14 cellular contexts compared by ENCODE assay signal in the genomic region with DNA sequence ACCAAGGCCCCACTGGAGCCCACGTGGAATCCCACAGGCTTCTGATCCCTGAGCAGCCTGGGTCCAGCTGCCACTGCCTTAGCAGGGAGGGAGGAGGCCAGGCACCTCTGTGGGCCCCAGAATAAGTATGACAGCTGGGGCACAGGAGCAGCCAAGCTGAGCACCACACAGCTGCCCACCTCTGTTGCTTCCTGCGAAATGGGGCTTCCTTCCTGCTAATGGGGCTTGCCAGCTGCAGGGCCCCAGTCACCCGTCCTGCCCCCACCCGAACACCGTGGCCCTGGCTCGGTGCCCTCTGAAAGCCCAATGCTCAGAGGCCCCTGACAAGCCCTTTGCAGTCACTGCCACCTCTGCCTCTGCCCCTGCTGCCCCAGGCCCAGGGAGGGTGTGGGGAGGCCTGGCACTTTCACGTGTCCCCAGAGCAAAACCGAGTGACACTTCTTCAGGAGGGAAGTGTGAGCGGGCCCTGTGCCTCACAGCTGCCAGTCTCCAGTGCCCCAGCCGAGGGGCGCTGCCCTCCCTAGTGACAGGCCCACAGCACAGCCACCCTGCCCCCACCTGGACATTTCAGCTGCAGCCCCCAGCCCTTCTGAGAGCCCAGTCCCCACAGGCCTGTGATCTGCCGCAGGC. TPM values are rescaled to one million over a fixed set of nuclear protein-coding genes. Genes with fewer than 3 reads are reported as not detected.
DNase-seq lines count a peak whose midpoint lies in the region; ATAC-seq and TF ChIP-seq lines count a peak whose summit lies in the region.
"Not testable (repeated sequence)": the region's sequence is repeated elsewhere in the genome, so short reads cannot be mapped to it uniquely, and the experiment has no call there.
"Had no signal": no experiment of that assay in that cellular context is flagged by ENCODE, and none has a peak within 500 bp of the region (broad histone marks: within the 10 kb centered on the region; RNA-seq: fewer than 3 reads in every experiment).

No MANE protein-coding gene starts in this region.

- peaks cover 24% of the 10 kb centered on the region for H3K9me3 Mint-ChIP-seq in glutamatergic neuron (ENCODE audit: unreplicated experiment)
- not testable (repeated sequence) for H3K9me3 Mint-ChIP-seq in memory B cell

- H3K27ac Mint-ChIP-seq in glutamatergic neuron (ENCODE audit: unreplicated experiment): peak overlapping the region; percentile 44
- H3K27ac Mint-ChIP-seq in memory B cell: peak overlapping the region; percentile 58

- H4K20me1 ChIP-seq in DND-41 (ENCODE audit: insufficient read depth, low read length); OCI-LY3 (ENCODE audit: insufficient read depth, low read length): not testable (repeated sequence)

- H3K27me3 ChIP-seq in DND-41 (ENCODE audit: insufficient read depth, low read length, poor library complexity): not testable (repeated sequence)
- H3K27me3 ChIP-seq in OCI-LY3 (ENCODE audit: low read depth, low read length) (peaks cover 31% of the 10 kb centered on the region), spleen (replicated peaks in 1 of 7) (peaks cover 0 to 45% (median 0%) of the 10 kb centered on the region in 7 donors)

- 14 to 31% (median 25%) methylated on average over 6 to 11 of the region's 12 CpGs for WGBS in spleen, 5 donors

- not testable (repeated sequence) for H3K4me1 Mint-ChIP-seq in glutamatergic neuron (ENCODE audit: low read depth, unreplicated experiment)
- H3K4me1 Mint-ChIP-seq in memory B cell: peaks cover 56% of the 10 kb centered on the region

- H2AFZ ChIP-seq in DND-41 (ENCODE audit: low read depth, low read length); OCI-LY3 (ENCODE audit: low read depth, low read length): not testable (repeated sequence)

- not testable (repeated sequence) for H3K9ac ChIP-seq in DND-41 (ENCODE audit: low read depth, low read length); OCI-LY3 (ENCODE audit: low read length)

- TF ChIP-seq POLR2A in spleen (IDR thresholded peaks at IDR 0.05): not testable (repeated sequence)

- H3K4me3 ChIP-seq in DND-41 (ENCODE audit: low read depth in 1 of 2, low read length in 2 of 2); OCI-LY3 (ENCODE audit: low read length); spleen: not testable (repeated sequence)

- H3K36me3 Mint-ChIP-seq in glutamatergic neuron (ENCODE audit: unreplicated experiment); memory B cell: not testable (repeated sequence)

- not testable (repeated sequence) for H3K9me3 ChIP-seq in DND-41 (ENCODE audit: insufficient read depth, low read length, severe bottlenecking); OCI-LY3 (ENCODE audit: insufficient read depth, low read length); spleen

- not testable (repeated sequence) for H3K4me2 ChIP-seq in DND-41 (ENCODE audit: insufficient read depth, low read length)
- H3K4me2 ChIP-seq in OCI-LY3 (ENCODE audit: low read length): 0 out of 2 replicates have a peak overlapping the region, but pooled peaks have one; percentile 18

- not testable (repeated sequence) for H3K4me3 Mint-ChIP-seq in glutamatergic neuron (ENCODE audit: unreplicated experiment)
- peak overlapping the region; percentile 60 for H3K4me3 Mint-ChIP-seq in memory B cell

- not testable (repeated sequence) for H3K36me3 ChIP-seq in DND-41 (ENCODE audit: insufficient read depth, low read length); OCI-LY3 (replicated peaks; ENCODE audit: low read depth, low read length); spleen

- H3K79me2 ChIP-seq in DND-41 (ENCODE audit: insufficient read depth, low read length); OCI-LY3 (ENCODE audit: low read length): not testable (repeated sequence)

- not testable (repeated sequence) for H3K4me1 ChIP-seq in DND-41 (ENCODE audit: insufficient read depth, low read length)
- peaks cover 40% of the 10 kb centered on the region for H3K4me1 ChIP-seq in OCI-LY3 (ENCODE audit: low read length)
- peaks cover 5 to 83% (median 63%) of the 10 kb centered on the region in 6 donors for H3K4me1 ChIP-seq in spleen

- not testable (repeated sequence) for H3K27ac ChIP-seq in DND-41 (ENCODE audit: low read length); OCI-LY3 (ENCODE audit: low read length)
- H3K27ac ChIP-seq in spleen: peak overlapping the region in 4 of 8 donors; percentile 64 to 74 (median 68)

- DNase-seq in DND-41 (peak; percentile 12), memory B cell (ENCODE audit: low spot score in 2 of 2) (peak in 1 of 2 donors; percentile 72), spleen (peak; percentile 88)
- DNase-seq in activated CD8-positive, alpha-beta memory T cell treated with anti-CD3 and anti-CD28 coated beads, Interleukin-2, amount 50 U/mL, for 48 hours: peak; percentile 51
- DNase-seq in glutamatergic neuron: not testable (repeated sequence)

- peak; percentile 69 for ATAC-seq in DND-41 (ENCODE audit: insufficient read depth, low read depth)
- ATAC-seq in GM21529 (IDR thresholded peaks at IDR 0.05; ENCODE audit: unreplicated experiment): peak; percentile 52
- ATAC-seq in memory B cell (ENCODE audit: low read depth): peak; percentile 76

- H3K27me3 Mint-ChIP-seq in glutamatergic neuron (ENCODE audit: unreplicated experiment): peaks cover 13% of the 10 kb centered on the region
- not testable (repeated sequence) for H3K27me3 Mint-ChIP-seq in memory B cell

- TF ChIP-seq CTCF in DND-41 (IDR thresholded peaks at IDR 0.05; ENCODE audit: borderline replicate concordance, extremely low read depth, low read length, poor library complexity, severe bottlenecking); OCI-LY3 (IDR thresholded peaks at IDR 0.05; ENCODE audit: low read depth, low read length); glutamatergic neuron (IDR thresholded peaks at IDR 0.05; ENCODE audit: partially characterized antibody, unreplicated experiment); spleen (IDR thresholded peaks at IDR 0.05 in 8 of 11, conservative IDR thresholded peaks at IDR 0.05 in 3 of 11): not testable (repeated sequence)

- intact Hi-C loops in spleen (cut with DNase I; ENCODE audit: low total_unique reads): not testable (repeated sequence)

RNA-seq across cellular contexts. Expression of a gene that starts 4.6 kb away (rescaled TPM):
- total RNA-seq in glutamatergic neuron (ENCODE audit: unreplicated experiment) (0.54 TPM), spleen (100 to 1,000 TPM in 3 of 7 donors, 10 to 100 TPM in 4; 52.9 to 209 (median 94.5) TPM)
- 10 to 100 TPM; 10.2 to 26.0 (median 23.8) TPM for polyA plus RNA-seq in spleen
- total RNA-seq: A673; activated CD4-positive, alpha-beta memory T cell treated with anti-CD3 and anti-CD28 coated beads, Interleukin-2, amount 10 ng/mL, durations not matched to agents 7 days and 5 days; GM23248; LHCN-M2; PC-9; progenitor cell of endocrine pancreas had no signal
- polyA plus RNA-seq: GM23248 had no signal

RNA-seq across cellular contexts. Expression of a gene that starts 27.4 kb away (rescaled TPM):
- total RNA-seq in glutamatergic neuron (ENCODE audit: unreplicated experiment) (not detected), spleen (100 to 1,000 TPM in 2 of 7 donors, 10 to 100 TPM in 5; 43.3 to 262 (median 79.9) TPM)
- polyA plus RNA-seq in spleen: 10 to 100 TPM; 16.3 to 53.6 (median 34.5) TPM
- total RNA-seq: A673; activated CD4-positive, alpha-beta memory T cell treated with anti-CD3 and anti-CD28 coated beads, Interleukin-2, amount 10 ng/mL, durations not matched to agents 7 days and 5 days; GM23248; LHCN-M2; PC-9; progenitor cell of endocrine pancreas had no signal
- polyA plus RNA-seq: GM23248 had no signal

RNA-seq across cellular contexts. Expression of a gene that starts 28.5 kb away (rescaled TPM):
- total RNA-seq in glutamatergic neuron (ENCODE audit: unreplicated experiment) (0.17 TPM), spleen (100 to 1,000 TPM in 1 of 7 donors, 10 to 100 TPM in 6; 38.9 to 112 (median 79.6) TPM)
- 10 to 100 TPM in 2 of 3 donors, 1 to 10 TPM in 1; 3.8 to 41.2 (median 23.9) TPM for polyA plus RNA-seq in spleen
- total RNA-seq: A673; activated CD4-positive, alpha-beta memory T cell treated with anti-CD3 and anti-CD28 coated beads, Interleukin-2, amount 10 ng/mL, durations not matched to agents 7 days and 5 days; GM23248; LHCN-M2; PC-9; progenitor cell of endocrine pancreas had no signal
- polyA plus RNA-seq: GM23248 had no signal

RNA-seq across cellular contexts. Expression of a gene that starts 43.0 kb away (rescaled TPM):
- total RNA-seq in glutamatergic neuron (ENCODE audit: unreplicated experiment): not detected
- 10 to 100 TPM; 21.5 to 77.5 (median 38.3) TPM for total RNA-seq in spleen
- polyA plus RNA-seq in spleen: 1 to 10 TPM; 1.2 to 8.2 (median 6.7) TPM
- total RNA-seq: A673, GM23248, LHCN-M2, PC-9, progenitor cell of endocrine pancreas had no signal
- polyA plus RNA-seq: GM23248 had no signal

RNA-seq across cellular contexts. Expression of a gene that starts 53.4 kb away (rescaled TPM):
- total RNA-seq in glutamatergic neuron (ENCODE audit: unreplicated experiment) (not detected), spleen (10 to 100 TPM; 11.5 to 61.1 (median 17.5) TPM)
- 10 to 100 TPM; 32.1 to 80.9 (median 39.8) TPM for polyA plus RNA-seq in spleen
- total RNA-seq: A673; activated CD4-positive, alpha-beta memory T cell treated with anti-CD3 and anti-CD28 coated beads, Interleukin-2, amount 10 ng/mL, durations not matched to agents 7 days and 5 days; GM23248; left cardiac atrium; LHCN-M2; PC-9; progenitor cell of endocrine pancreas had no signal
- polyA plus RNA-seq: GM23248 had no signal

Comparison
In these comparisons a context has a peak if more than half of its experiments do, and no peak if none do; other contexts are left out.
1. RNA of a gene that starts 4.6 kb away (total RNA-seq): 52.9 to 209 TPM in spleen; 0.54 TPM in glutamatergic neuron (single experiment); every median in the first group is over 10 times any median in the second.
2. RNA of a gene that starts 27.4 kb away (total RNA-seq): 43.3 to 262 TPM in spleen; not detected in glutamatergic neuron (single experiment); every median in the first group is over 10 times any median in the second.
3. RNA of a gene that starts 28.5 kb away (total RNA-seq): 38.9 to 112 TPM in spleen; 0.17 TPM in glutamatergic neuron (single experiment); every median in the first group is over 10 times any median in the second.
4. Peak in every context shown above with its lines, with median percentiles within 50 percentile points of each other: ATAC-seq.